ENCODE assay signal across 18 cellular contexts in genomic region chr2:115190459-115190858, GRCh38.
DNase-seq lines count a peak whose midpoint lies in the region; FAIRE-seq and TF ChIP-seq lines count a peak whose summit lies in the region.
"Had no signal": no experiment of that assay in that cellular context is flagged by ENCODE, and none has a peak within 500 bp of the region (broad histone marks: within the 10 kb centered on the region; RNA-seq: fewer than 3 reads in every experiment).

No MANE protein-coding gene starts in this region.

- no peak overlapping the region for H3K4me3 ChIP-seq in bronchial epithelial cell (ENCODE audit: low read depth, low read length)
- H3K4me3 ChIP-seq: BLaER1 treated with 17β-estradiol and CSF1 and Interleukin-3, amounts not matched to agents 10 nM and 100 nM; GM23338 had no signal

- peak; percentile 54 for DNase-seq in DMS 273 treated with DMSO at 0.1 percent for 48 hours (lab: John Stamatoyannopoulos, UW)
- DNase-seq in NCI-H524 treated with DMSO at 0.1 percent for 48 hours (lab: John Stamatoyannopoulos, UW) = peak; percentile 56
- no peak for DNase-seq in bronchial epithelial cell (ENCODE audit: low read depth)
- peak; percentile 54 for DNase-seq in islet precursor cell
- no peak for DNase-seq in occipital lobe (lab: John Stamatoyannopoulos, UW)
- no peak for DNase-seq in NCI-H2029 treated with DMSO at 0.1 percent for 48 hours (lab: John Stamatoyannopoulos, UW)
- DNase-seq in amygdala (lab: John Stamatoyannopoulos, UW) = no peak
- DNase-seq: Calu3; CD8-positive, alpha-beta T cell; DMS79; GDM1; HCEC 1CT; HFFc6 had no signal

- no peaks in the 10 kb centered on the region for H3K36me3 ChIP-seq in bronchial epithelial cell (ENCODE audit: control insufficient read depth, insufficient read depth, low read length)
- H3K36me3 ChIP-seq: BLaER1 treated with 17β-estradiol and CSF1 and Interleukin-3, amounts not matched to agents 10 nM and 100 nM had no signal

- FAIRE-seq in bronchial epithelial cell (lab: Jason Lieb, UNC) = peak; percentile 32
- FAIRE-seq: GM12892, GM18507, H54 had no signal

- no peak for TF ChIP-seq CTCF in bronchial epithelial cell (IDR thresholded peaks at IDR 0.05; ENCODE audit: insufficient read depth, low read length, severe bottlenecking)

- no peaks in the 10 kb centered on the region for H3K27me3 ChIP-seq in bronchial epithelial cell (ENCODE audit: control insufficient read depth, insufficient read depth, low read length)
- H3K27me3 ChIP-seq: BLaER1 treated with 17β-estradiol and CSF1 and Interleukin-3, amounts not matched to agents 10 nM and 100 nM had no signal

Comparison
In these comparisons a context has a peak if more than half of its experiments do, and no peak if none do; other contexts are left out.
1. DNase-seq: peak in DMS 273 treated with DMSO at 0.1 percent for 48 hours (single experiment), NCI-H524 treated with DMSO at 0.1 percent for 48 hours (single experiment) and islet precursor cell (single experiment); none in bronchial epithelial cell (single experiment), occipital lobe (single experiment), NCI-H2029 treated with DMSO at 0.1 percent for 48 hours (single experiment) and amygdala (0 of 56).